9 cellular contexts compared by ENCODE assay signal in genomic region chr1:44327679-44328491, GRCh38. TPM values are rescaled to one million over a fixed set of nuclear protein-coding genes. Genes with fewer than 3 reads are reported as not detected.
DNase-seq lines count a peak whose midpoint lies in the region; ATAC-seq and TF ChIP-seq lines count a peak whose summit lies in the region.
"Had no signal": no experiment of that assay in that cellular context is flagged by ENCODE, and none has a peak within 500 bp of the region (broad histone marks: within the 10 kb centered on the region; RNA-seq: fewer than 3 reads in every experiment).

No MANE protein-coding gene starts in this region.

- no peak overlapping the region for H3K4me3 ChIP-seq in fibroblast of pulmonary artery (replicated peaks; ENCODE audit: low read depth, low read length)
- H3K4me3 ChIP-seq: BLaER1 treated with 17β-estradiol and CSF1 and Interleukin-3, amounts not matched to agents 10 nM and 100 nM had no signal

- TF ChIP-seq CTCF in fibroblast of pulmonary artery (IDR thresholded peaks at IDR 0.05; ENCODE audit: low read length, missing control alignments) = no peak

- peak; percentile 53 for DNase-seq in NCI-H2171 treated with DMSO at 0.1 percent for 48 hours (lab: John Stamatoyannopoulos, UW)
- DNase-seq in NCI-H2171 (lab: John Stamatoyannopoulos, UW) = no peak
- DNase-seq in RKO (ENCODE audit: low spot score) = peak; percentile 57
- peak; percentile 100 for DNase-seq in fibroblast of pulmonary artery (ENCODE audit: low read depth)
- peak; percentile 96 for DNase-seq in posterior vena cava (ENCODE audit: low spot score)
- DNase-seq in NK-92 treated with Interleukin-12 subunit alpha and Interleukin-12 subunit beta, amount 100 ng/mL, for 24 hours (lab: John Stamatoyannopoulos, UW) = no peak

- intact Hi-C loops in posterior vena cava (cut with DNase I) = no loop called here

- ATAC-seq in HG03280 (IDR thresholded peaks at IDR 0.05; ENCODE audit: unreplicated experiment) = no peak
- no peak for ATAC-seq in GM18907 (IDR thresholded peaks at IDR 0.05; ENCODE audit: unreplicated experiment)

RNA-seq across cellular contexts. Expression of gene ERI3, which starts 27.2 kb away (rescaled TPM):
- 10 to 100 TPM; 44.5 to 46.9 TPM for total RNA-seq in posterior vena cava

Comparison
In these comparisons a context has a peak if more than half of its experiments do, and no peak if none do; other contexts are left out.
1. DNase-seq: peak in NCI-H2171 treated with DMSO at 0.1 percent for 48 hours (single experiment), RKO (single experiment), fibroblast of pulmonary artery (single experiment) and posterior vena cava (single experiment); none in NCI-H2171 (single experiment) and NK-92 treated with Interleukin-12 subunit alpha and Interleukin-12 subunit beta, amount 100 ng/mL, for 24 hours (single experiment).